19 cellular contexts compared by ENCODE assay signal in genomic region chr3:152491922-152492321, GRCh38.
A peak's percentile ranks its signal among the peaks of the same experiment; 100 is the strongest.
DNase-seq lines count a peak whose midpoint lies in the region; ATAC-seq and TF ChIP-seq lines count a peak whose summit lies in the region.
"Had no signal": no experiment of that assay in that cellular context is flagged by ENCODE, and none has a peak within 500 bp of the region (broad histone marks: within the 10 kb centered on the region; RNA-seq: fewer than 3 reads in every experiment).

No MANE protein-coding gene starts in this region.

- H4K20me1 ChIP-seq in OCI-LY7 (ENCODE audit: insufficient read depth, low read length), result no peaks in the 10 kb centered on the region
- H4K20me1 ChIP-seq in GM23248 (ENCODE audit: insufficient read depth), result no peaks in the 10 kb centered on the region
- H4K20me1 ChIP-seq: BLaER1 had no signal

- no peak overlapping the region for H3K4me3 ChIP-seq in OCI-LY7 (ENCODE audit: low read depth, low read length, poor library complexity, severe bottlenecking)
- no peak overlapping the region for H3K4me3 ChIP-seq in GM23248
- H3K4me3 ChIP-seq: BLaER1, testis had no signal

- no peaks in the 10 kb centered on the region for H3K27me3 ChIP-seq in GM23248 (replicated peaks; ENCODE audit: insufficient read depth)
- H3K27me3 ChIP-seq: BLaER1, testis had no signal

- POLR2A ChIA-PET in OCI-LY7 (lab: Charles Lee), result interaction anchor here (0.7 to 1.1 kb wide), 5 partner anchors 9 to 85 kb away, joined by 3 read pairs; no protein-coding TSS in a partner anchor

- H3K36me3 ChIP-seq in OCI-LY7 (ENCODE audit: insufficient read depth, low read length) (no peaks in the 10 kb centered on the region), GM23248 (ENCODE audit: low read depth) (no peaks in the 10 kb centered on the region)
- H3K36me3 ChIP-seq: BLaER1 had no signal

- H3K36me3 Mint-ChIP-seq in stimulated activated memory B cell treated with anti-CD40 and anti-IgM and Interleukin-4, amounts not matched to agents 10 μg/mL and 1 μg/mL and 100 μg/mL, for 72 hours, result peaks cover 16% of the 10 kb centered on the region
- H3K36me3 Mint-ChIP-seq in activated T-helper 1 cell treated with anti-CD3 and anti-CD28 coated beads, Interleukin-12 subunit alpha, Interleukin-12 subunit beta, Interleukin-2, Interleukin-4 antibody, amounts not matched to agents 30 ng/mL and 10 ng/mL and 1 ng/mL, durations not matched to agents 14 hours and 24 hours and 36 hours (ENCODE audit: low read depth), result no peaks in the 10 kb centered on the region

- peak overlapping the region; percentile 63 for H3K27ac Mint-ChIP-seq in stimulated activated memory B cell treated with anti-CD40 and anti-IgM and Interleukin-4, amounts not matched to agents 10 μg/mL and 1 μg/mL and 100 μg/mL, for 72 hours
- no peak overlapping the region for H3K27ac Mint-ChIP-seq in activated T-helper 1 cell treated with anti-CD3 and anti-CD28 coated beads, Interleukin-12 subunit alpha, Interleukin-12 subunit beta, Interleukin-2, Interleukin-4 antibody, amounts not matched to agents 30 ng/mL and 10 ng/mL and 1 ng/mL, durations not matched to agents 14 hours and 24 hours and 36 hours
- H3K27ac Mint-ChIP-seq: activated CD4-positive, alpha-beta memory T cell treated with anti-CD3 and anti-CD28 coated beads for 36 hours had no signal

- no peaks in the 10 kb centered on the region for H3K27me3 Mint-ChIP-seq in stimulated activated memory B cell treated with anti-CD40 and anti-IgM and Interleukin-4, amounts not matched to agents 10 μg/mL and 1 μg/mL and 100 μg/mL, for 72 hours
- H3K27me3 Mint-ChIP-seq in activated T-helper 1 cell treated with anti-CD3 and anti-CD28 coated beads, Interleukin-12 subunit alpha, Interleukin-12 subunit beta, Interleukin-2, Interleukin-4 antibody, amounts not matched to agents 30 ng/mL and 10 ng/mL and 1 ng/mL, durations not matched to agents 14 hours and 24 hours and 36 hours (ENCODE audit: insufficient read depth), result peaks cover 7% of the 10 kb centered on the region

- peaks cover 4% of the 10 kb centered on the region; the same call in 1 of the 2 replicates for H3F3A ChIP-seq in GM23248 (ENCODE audit: insufficient read depth)

- intact Hi-C loops in OCI-LY7 (cut with micrococcal nuclease; ENCODE audit: unreplicated experiment), result no loop called here
- intact Hi-C loops in activated T-helper 1 cell treated with anti-CD3 and anti-CD28 coated beads, Interleukin-12 subunit alpha, Interleukin-12 subunit beta, Interleukin-2, Interleukin-4 antibody, amounts not matched to agents 30 ng/mL and 10 ng/mL and 1 ng/mL, durations not matched to agents 14 hours and 24 hours and 36 hours (cut with micrococcal nuclease), result no loop called here

- H3K9me3 Mint-ChIP-seq in stimulated activated memory B cell treated with anti-CD40 and anti-IgM and Interleukin-4, amounts not matched to agents 10 μg/mL and 1 μg/mL and 100 μg/mL, for 72 hours, result no peaks in the 10 kb centered on the region
- H3K9me3 Mint-ChIP-seq in activated T-helper 1 cell treated with anti-CD3 and anti-CD28 coated beads, Interleukin-12 subunit alpha, Interleukin-12 subunit beta, Interleukin-2, Interleukin-4 antibody, amounts not matched to agents 30 ng/mL and 10 ng/mL and 1 ng/mL, durations not matched to agents 14 hours and 24 hours and 36 hours, result no peaks in the 10 kb centered on the region
- H3K9me3 Mint-ChIP-seq: activated CD4-positive, alpha-beta memory T cell treated with anti-CD3 and anti-CD28 coated beads for 36 hours had no signal

- no peak overlapping the region for H2AFZ ChIP-seq in OCI-LY7 (ENCODE audit: low read length)
- no peak overlapping the region for H2AFZ ChIP-seq in GM23248

- BruUV-seq in OCI-LY7 (replicated peaks; lab: Mats Ljungman, UMichigan), result no TSS peak

- no peak overlapping the region for H3K27ac ChIP-seq in OCI-LY7 (ENCODE audit: low read depth, low read length, poor library complexity, severe bottlenecking)
- H3K27ac ChIP-seq in GM23248, result no peak overlapping the region
- H3K27ac ChIP-seq: BLaER1, testis had no signal

- in situ Hi-C loops in GM23248 (cut with MboI), result no loop called here

- ATAC-seq in GM18909 (IDR thresholded peaks at IDR 0.05; ENCODE audit: poor library complexity, unreplicated experiment) (peak; percentile 66), HG02610 (IDR thresholded peaks at IDR 0.05; ENCODE audit: unreplicated experiment) (peak; percentile 85), HG03175 (IDR thresholded peaks at IDR 0.05; ENCODE audit: unreplicated experiment) (peak; percentile 83)
- ATAC-seq in stimulated activated memory B cell treated with anti-CD40 and anti-IgM and Interleukin-4, amounts not matched to agents 10 μg/mL and 1 μg/mL and 100 μg/mL, for 72 hours, result peak; percentile 83
- ATAC-seq: Panc1 had no signal

- 95 to 100% methylated on average over 2 of the region's 2 CpGs for WGBS in GM23248 (ENCODE audit: low coverage in 1 of 2, low lambda C conversion rate in 2 of 2, missing lambda C conversion rate in 2 of 2), 2 experiments

- DNase-seq in OCI-LY7 (ENCODE audit: low spot score) (no peak), GM23248 (no peak)
- DNase-seq in activated T-helper 1 cell treated with anti-CD3 and anti-CD28 coated beads, Interleukin-12 subunit alpha, Interleukin-12 subunit beta, Interleukin-2, Interleukin-4 antibody, amounts not matched to agents 30 ng/mL and 10 ng/mL and 1 ng/mL, durations not matched to agents 14 hours and 24 hours and 36 hours (ENCODE audit: low spot score), result no peak
- DNase-seq: activated CD4-positive, alpha-beta memory T cell treated with anti-CD3 and anti-CD28 coated beads for 36 hours; activated T-cell treated with anti-CD3 and anti-CD28 coated beads, Interleukin-2, amount 50 U/mL, for 48 hours; caudate nucleus; kidney glomerular epithelial cell; MV-4-11; NCI-H526; nucleus accumbens; stimulated activated CD4-positive, alpha-beta T cell treated with anti-CD3 and anti-CD28 coated beads, Interleukin-4, amount 100 ng/mL, for 1 hour; stimulated activated CD8-positive, alpha-beta memory T cell treated with anti-CD3 and anti-CD28 coated beads, Interleukin-4, amount 100 ng/mL, for 48 hours; testis had no signal

- H3K9me2 ChIP-seq in OCI-LY7 (ENCODE audit: insufficient read depth, low read length) (no peaks in the 10 kb centered on the region), GM23248 (ENCODE audit: insufficient read depth) (no peaks in the 10 kb centered on the region)

- TF ChIP-seq CTCF in OCI-LY7 (conservative IDR thresholded peaks at IDR 0.05; ENCODE audit: low read length), result no peak

- H3K9ac ChIP-seq in GM23248, result no peak overlapping the region
- H3K9ac ChIP-seq: BLaER1 had no signal

- peaks cover 20% of the 10 kb centered on the region for H3K4me1 Mint-ChIP-seq in stimulated activated memory B cell treated with anti-CD40 and anti-IgM and Interleukin-4, amounts not matched to agents 10 μg/mL and 1 μg/mL and 100 μg/mL, for 72 hours
- H3K4me1 Mint-ChIP-seq in activated T-helper 1 cell treated with anti-CD3 and anti-CD28 coated beads, Interleukin-12 subunit alpha, Interleukin-12 subunit beta, Interleukin-2, Interleukin-4 antibody, amounts not matched to agents 30 ng/mL and 10 ng/mL and 1 ng/mL, durations not matched to agents 14 hours and 24 hours and 36 hours (ENCODE audit: low read depth), result peaks cover 4% of the 10 kb centered on the region

- H3K4me1 ChIP-seq in OCI-LY7 (ENCODE audit: insufficient read depth, low read length, poor library complexity, severe bottlenecking), result no peaks in the 10 kb centered on the region
- no peaks in the 10 kb centered on the region for H3K4me1 ChIP-seq in GM23248 (ENCODE audit: insufficient read depth)

- H3K9me3 ChIP-seq in OCI-LY7 (ENCODE audit: low read length) (no peaks in the 10 kb centered on the region), GM23248 (ENCODE audit: low read depth) (no peaks in the 10 kb centered on the region)
- H3K9me3 ChIP-seq: BLaER1, testis had no signal

- H3K4me3 Mint-ChIP-seq in stimulated activated memory B cell treated with anti-CD40 and anti-IgM and Interleukin-4, amounts not matched to agents 10 μg/mL and 1 μg/mL and 100 μg/mL, for 72 hours, result no peak overlapping the region
- no peak overlapping the region for H3K4me3 Mint-ChIP-seq in activated T-helper 1 cell treated with anti-CD3 and anti-CD28 coated beads, Interleukin-12 subunit alpha, Interleukin-12 subunit beta, Interleukin-2, Interleukin-4 antibody, amounts not matched to agents 30 ng/mL and 10 ng/mL and 1 ng/mL, durations not matched to agents 14 hours and 24 hours and 36 hours
- H3K4me3 Mint-ChIP-seq: activated CD4-positive, alpha-beta memory T cell treated with anti-CD3 and anti-CD28 coated beads for 36 hours had no signal

- H3K4me2 ChIP-seq in OCI-LY7 (ENCODE audit: low read length), result no peak overlapping the region
- H3K4me2 ChIP-seq in GM23248 (ENCODE audit: unreplicated experiment), result no peak overlapping the region
- H3K4me2 ChIP-seq: BLaER1 had no signal

- no peaks in the 10 kb centered on the region for H3K79me2 ChIP-seq in OCI-LY7 (ENCODE audit: insufficient read depth, low read depth, low read length)
- H3K79me2 ChIP-seq in GM23248 (ENCODE audit: insufficient read depth), result no peaks in the 10 kb centered on the region

- CTCF ChIA-PET in OCI-LY7 (lab: Charles Lee; ENCODE audit: unreplicated experiment), result no interaction called here
